In genomic region chr10:114556236-114557122, GRCh38 we compare ENCODE assay signal across 1 cellular context.
TF ChIP-seq lines count a peak whose summit lies in the region.

No MANE protein-coding gene starts in this region.

TF ChIP-seq in HepG2, 621 proteins besides CTCF, POLR2A, EP300 and RAD21 (continued from another document and continues in another):
- TF ChIP-seq BRF2 (CRISPR knock-in tag; IDR thresholded peaks at IDR 0.05) (no peak), ZNF790 (CRISPR knock-in tag; IDR thresholded peaks at IDR 0.05; ENCODE audit: borderline replicate concordance) (no peak), FIP1L1 (IDR thresholded peaks at IDR 0.05; ENCODE audit: borderline replicate concordance, insufficient read depth, low read depth, low read length) (no peak), CEBPB (IDR thresholded peaks at IDR 0.05; ENCODE audit: borderline replicate concordance, low read depth, low read length) (no peak), ZSCAN30 (CRISPR knock-in tag; IDR thresholded peaks at IDR 0.05) (no peak), ZNF503 (CRISPR knock-in tag; IDR thresholded peaks at IDR 0.05) (no peak), GATAD2A (CRISPR knock-in tag; IDR thresholded peaks at IDR 0.05) (peak; percentile 45; the same call in 1 of the 2 replicates), GFI1 (CRISPR knock-in tag; IDR thresholded peaks at IDR 0.05; ENCODE audit: borderline replicate concordance) (peak; percentile 51; the same call in 1 of the 2 replicates), NAIF1 (CRISPR knock-in tag; IDR thresholded peaks at IDR 0.05; ENCODE audit: borderline replicate concordance) (no peak), SIX1 (CRISPR knock-in tag; IDR thresholded peaks at IDR 0.05; ENCODE audit: borderline replicate concordance) (no peak), IRF2 (CRISPR knock-in tag; IDR thresholded peaks at IDR 0.05) (no peak), MAFK (conservative IDR thresholded peaks at IDR 0.05 in 1 of 2, IDR thresholded peaks at IDR 0.05 in 1 of 2; ENCODE audit: low read length in 2 of 2) (peak; percentile 67 to 70), MTF2 (CRISPR knock-in tag; IDR thresholded peaks at IDR 0.05; ENCODE audit: borderline replicate concordance) (no peak), ONECUT2 (CRISPR knock-in tag; IDR thresholded peaks at IDR 0.05) (no peak), POGZ (CRISPR knock-in tag; IDR thresholded peaks at IDR 0.05) (0 out of 2 replicates have a peak, but pooled peaks have one; percentile 27), EZH2 (conservative IDR thresholded peaks at IDR 0.05; ENCODE audit: low read depth, low read length) (no peak), DRAP1 (CRISPR knock-in tag; IDR thresholded peaks at IDR 0.05) (no peak), ZFYVE20 (CRISPR knock-in tag; IDR thresholded peaks at IDR 0.05; ENCODE audit: borderline replicate concordance, low read depth) (no peak), SAFB2 (CRISPR knock-in tag; IDR thresholded peaks at IDR 0.05; ENCODE audit: borderline replicate concordance, low read depth) (no peak), RAD51 (IDR thresholded peaks at IDR 0.05; ENCODE audit: borderline replicate concordance) (no peak), FLYWCH1 (CRISPR knock-in tag; IDR thresholded peaks at IDR 0.05) (no peak), TBX2 (CRISPR knock-in tag; IDR thresholded peaks at IDR 0.05; ENCODE audit: borderline replicate concordance) (peak; percentile 84), JUND (CRISPR knock-in tag; IDR thresholded peaks at IDR 0.05) (no peak), PREB (CRISPR knock-in tag; IDR thresholded peaks at IDR 0.05) (no peak), FOXJ3 (CRISPR knock-in tag; IDR thresholded peaks at IDR 0.05; ENCODE audit: borderline replicate concordance) (peak; percentile 37; the same call in 1 of the 2 replicates), TAF1 (CRISPR knock-in tag; IDR thresholded peaks at IDR 0.05) (no peak), NONO (IDR thresholded peaks at IDR 0.05) (no peak), NONO (CRISPR knock-in tag; conservative IDR thresholded peaks at IDR 0.05) (0 out of 2 replicates have a peak, but pooled peaks have one; percentile 28)
- TF ChIP-seq, protein P1, sequence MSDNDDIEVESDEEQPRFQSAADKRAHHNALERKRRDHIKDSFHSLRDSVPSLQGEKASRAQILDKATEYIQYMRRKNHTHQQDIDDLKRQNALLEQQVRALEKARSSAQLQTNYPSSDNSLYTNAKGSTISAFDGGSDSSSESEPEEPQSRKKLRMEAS (IDR thresholded peaks at IDR 0.05): no peak
- TF ChIP-seq, protein P2, sequence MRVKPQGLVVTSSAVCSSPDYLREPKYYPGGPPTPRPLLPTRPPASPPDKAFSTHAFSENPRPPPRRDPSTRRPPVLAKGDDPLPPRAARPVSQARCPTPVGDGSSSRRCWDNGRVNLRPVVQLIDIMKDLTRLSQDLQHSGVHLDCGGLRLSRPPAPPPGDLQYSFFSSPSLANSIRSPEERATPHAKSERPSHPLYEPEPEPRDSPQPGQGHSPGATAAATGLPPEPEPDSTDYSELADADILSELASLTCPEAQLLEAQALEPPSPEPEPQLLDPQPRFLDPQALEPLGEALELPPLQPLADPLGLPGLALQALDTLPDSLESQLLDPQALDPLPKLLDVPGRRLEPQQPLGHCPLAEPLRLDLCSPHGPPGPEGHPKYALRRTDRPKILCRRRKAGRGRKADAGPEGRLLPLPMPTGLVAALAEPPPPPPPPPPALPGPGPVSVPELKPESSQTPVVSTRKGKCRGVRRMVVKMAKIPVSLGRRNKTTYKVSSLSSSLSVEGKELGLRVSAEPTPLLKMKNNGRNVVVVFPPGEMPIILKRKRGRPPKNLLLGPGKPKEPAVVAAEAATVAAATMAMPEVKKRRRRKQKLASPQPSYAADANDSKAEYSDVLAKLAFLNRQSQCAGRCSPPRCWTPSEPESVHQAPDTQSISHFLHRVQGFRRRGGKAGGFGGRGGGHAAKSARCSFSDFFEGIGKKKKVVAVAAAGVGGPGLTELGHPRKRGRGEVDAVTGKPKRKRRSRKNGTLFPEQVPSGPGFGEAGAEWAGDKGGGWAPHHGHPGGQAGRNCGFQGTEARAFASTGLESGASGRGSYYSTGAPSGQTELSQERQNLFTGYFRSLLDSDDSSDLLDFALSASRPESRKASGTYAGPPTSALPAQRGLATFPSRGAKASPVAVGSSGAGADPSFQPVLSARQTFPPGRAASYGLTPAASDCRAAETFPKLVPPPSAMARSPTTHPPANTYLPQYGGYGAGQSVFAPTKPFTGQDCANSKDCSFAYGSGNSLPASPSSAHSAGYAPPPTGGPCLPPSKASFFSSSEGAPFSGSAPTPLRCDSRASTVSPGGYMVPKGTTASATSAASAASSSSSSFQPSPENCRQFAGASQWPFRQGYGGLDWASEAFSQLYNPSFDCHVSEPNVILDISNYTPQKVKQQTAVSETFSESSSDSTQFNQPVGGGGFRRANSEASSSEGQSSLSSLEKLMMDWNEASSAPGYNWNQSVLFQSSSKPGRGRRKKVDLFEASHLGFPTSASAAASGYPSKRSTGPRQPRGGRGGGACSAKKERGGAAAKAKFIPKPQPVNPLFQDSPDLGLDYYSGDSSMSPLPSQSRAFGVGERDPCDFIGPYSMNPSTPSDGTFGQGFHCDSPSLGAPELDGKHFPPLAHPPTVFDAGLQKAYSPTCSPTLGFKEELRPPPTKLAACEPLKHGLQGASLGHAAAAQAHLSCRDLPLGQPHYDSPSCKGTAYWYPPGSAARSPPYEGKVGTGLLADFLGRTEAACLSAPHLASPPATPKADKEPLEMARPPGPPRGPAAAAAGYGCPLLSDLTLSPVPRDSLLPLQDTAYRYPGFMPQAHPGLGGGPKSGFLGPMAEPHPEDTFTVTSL (CRISPR knock-in tag; IDR thresholded peaks at IDR 0.05; ENCODE audit: borderline replicate concordance): peak; percentile 77; the same call in 1 of the 2 replicates
- TF ChIP-seq, protein P3, sequence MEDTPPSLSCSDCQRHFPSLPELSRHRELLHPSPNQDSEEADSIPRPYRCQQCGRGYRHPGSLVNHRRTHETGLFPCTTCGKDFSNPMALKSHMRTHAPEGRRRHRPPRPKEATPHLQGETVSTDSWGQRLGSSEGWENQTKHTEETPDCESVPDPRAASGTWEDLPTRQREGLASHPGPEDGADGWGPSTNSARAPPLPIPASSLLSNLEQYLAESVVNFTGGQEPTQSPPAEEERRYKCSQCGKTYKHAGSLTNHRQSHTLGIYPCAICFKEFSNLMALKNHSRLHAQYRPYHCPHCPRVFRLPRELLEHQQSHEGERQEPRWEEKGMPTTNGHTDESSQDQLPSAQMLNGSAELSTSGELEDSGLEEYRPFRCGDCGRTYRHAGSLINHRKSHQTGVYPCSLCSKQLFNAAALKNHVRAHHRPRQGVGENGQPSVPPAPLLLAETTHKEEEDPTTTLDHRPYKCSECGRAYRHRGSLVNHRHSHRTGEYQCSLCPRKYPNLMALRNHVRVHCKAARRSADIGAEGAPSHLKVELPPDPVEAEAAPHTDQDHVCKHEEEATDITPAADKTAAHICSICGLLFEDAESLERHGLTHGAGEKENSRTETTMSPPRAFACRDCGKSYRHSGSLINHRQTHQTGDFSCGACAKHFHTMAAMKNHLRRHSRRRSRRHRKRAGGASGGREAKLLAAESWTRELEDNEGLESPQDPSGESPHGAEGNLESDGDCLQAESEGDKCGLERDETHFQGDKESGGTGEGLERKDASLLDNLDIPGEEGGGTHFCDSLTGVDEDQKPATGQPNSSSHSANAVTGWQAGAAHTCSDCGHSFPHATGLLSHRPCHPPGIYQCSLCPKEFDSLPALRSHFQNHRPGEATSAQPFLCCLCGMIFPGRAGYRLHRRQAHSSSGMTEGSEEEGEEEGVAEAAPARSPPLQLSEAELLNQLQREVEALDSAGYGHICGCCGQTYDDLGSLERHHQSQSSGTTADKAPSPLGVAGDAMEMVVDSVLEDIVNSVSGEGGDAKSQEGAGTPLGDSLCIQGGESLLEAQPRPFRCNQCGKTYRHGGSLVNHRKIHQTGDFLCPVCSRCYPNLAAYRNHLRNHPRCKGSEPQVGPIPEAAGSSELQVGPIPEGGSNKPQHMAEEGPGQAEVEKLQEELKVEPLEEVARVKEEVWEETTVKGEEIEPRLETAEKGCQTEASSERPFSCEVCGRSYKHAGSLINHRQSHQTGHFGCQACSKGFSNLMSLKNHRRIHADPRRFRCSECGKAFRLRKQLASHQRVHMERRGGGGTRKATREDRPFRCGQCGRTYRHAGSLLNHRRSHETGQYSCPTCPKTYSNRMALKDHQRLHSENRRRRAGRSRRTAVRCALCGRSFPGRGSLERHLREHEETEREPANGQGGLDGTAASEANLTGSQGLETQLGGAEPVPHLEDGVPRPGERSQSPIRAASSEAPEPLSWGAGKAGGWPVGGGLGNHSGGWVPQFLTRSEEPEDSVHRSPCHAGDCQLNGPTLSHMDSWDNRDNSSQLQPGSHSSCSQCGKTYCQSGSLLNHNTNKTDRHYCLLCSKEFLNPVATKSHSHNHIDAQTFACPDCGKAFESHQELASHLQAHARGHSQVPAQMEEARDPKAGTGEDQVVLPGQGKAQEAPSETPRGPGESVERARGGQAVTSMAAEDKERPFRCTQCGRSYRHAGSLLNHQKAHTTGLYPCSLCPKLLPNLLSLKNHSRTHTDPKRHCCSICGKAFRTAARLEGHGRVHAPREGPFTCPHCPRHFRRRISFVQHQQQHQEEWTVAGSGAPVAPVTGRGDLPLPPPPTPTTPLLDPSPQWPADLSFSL (CRISPR knock-in tag; IDR thresholded peaks at IDR 0.05): no peak
- TF ChIP-seq, protein P4, sequence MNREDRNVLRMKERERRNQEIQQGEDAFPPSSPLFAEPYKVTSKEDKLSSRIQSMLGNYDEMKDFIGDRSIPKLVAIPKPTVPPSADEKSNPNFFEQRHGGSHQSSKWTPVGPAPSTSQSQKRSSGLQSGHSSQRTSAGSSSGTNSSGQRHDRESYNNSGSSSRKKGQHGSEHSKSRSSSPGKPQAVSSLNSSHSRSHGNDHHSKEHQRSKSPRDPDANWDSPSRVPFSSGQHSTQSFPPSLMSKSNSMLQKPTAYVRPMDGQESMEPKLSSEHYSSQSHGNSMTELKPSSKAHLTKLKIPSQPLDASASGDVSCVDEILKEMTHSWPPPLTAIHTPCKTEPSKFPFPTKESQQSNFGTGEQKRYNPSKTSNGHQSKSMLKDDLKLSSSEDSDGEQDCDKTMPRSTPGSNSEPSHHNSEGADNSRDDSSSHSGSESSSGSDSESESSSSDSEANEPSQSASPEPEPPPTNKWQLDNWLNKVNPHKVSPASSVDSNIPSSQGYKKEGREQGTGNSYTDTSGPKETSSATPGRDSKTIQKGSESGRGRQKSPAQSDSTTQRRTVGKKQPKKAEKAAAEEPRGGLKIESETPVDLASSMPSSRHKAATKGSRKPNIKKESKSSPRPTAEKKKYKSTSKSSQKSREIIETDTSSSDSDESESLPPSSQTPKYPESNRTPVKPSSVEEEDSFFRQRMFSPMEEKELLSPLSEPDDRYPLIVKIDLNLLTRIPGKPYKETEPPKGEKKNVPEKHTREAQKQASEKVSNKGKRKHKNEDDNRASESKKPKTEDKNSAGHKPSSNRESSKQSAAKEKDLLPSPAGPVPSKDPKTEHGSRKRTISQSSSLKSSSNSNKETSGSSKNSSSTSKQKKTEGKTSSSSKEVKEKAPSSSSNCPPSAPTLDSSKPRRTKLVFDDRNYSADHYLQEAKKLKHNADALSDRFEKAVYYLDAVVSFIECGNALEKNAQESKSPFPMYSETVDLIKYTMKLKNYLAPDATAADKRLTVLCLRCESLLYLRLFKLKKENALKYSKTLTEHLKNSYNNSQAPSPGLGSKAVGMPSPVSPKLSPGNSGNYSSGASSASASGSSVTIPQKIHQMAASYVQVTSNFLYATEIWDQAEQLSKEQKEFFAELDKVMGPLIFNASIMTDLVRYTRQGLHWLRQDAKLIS (CRISPR knock-in tag; IDR thresholded peaks at IDR 0.05): no peak
- TF ChIP-seq, protein P5, sequence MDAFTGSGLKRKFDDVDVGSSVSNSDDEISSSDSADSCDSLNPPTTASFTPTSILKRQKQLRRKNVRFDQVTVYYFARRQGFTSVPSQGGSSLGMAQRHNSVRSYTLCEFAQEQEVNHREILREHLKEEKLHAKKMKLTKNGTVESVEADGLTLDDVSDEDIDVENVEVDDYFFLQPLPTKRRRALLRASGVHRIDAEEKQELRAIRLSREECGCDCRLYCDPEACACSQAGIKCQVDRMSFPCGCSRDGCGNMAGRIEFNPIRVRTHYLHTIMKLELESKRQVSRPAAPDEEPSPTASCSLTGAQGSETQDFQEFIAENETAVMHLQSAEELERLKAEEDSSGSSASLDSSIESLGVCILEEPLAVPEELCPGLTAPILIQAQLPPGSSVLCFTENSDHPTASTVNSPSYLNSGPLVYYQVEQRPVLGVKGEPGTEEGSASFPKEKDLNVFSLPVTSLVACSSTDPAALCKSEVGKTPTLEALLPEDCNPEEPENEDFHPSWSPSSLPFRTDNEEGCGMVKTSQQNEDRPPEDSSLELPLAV (CRISPR knock-in tag; conservative IDR thresholded peaks at IDR 0.05; ENCODE audit: low read depth): no peak
